ENCODE assay signal across 9 cellular contexts in genomic region chr2:237923507-237924163, GRCh38. TPM values are rescaled to one million over a fixed set of nuclear protein-coding genes. Genes with fewer than 3 reads are reported as not detected.
DNase-seq lines count a peak whose midpoint lies in the region; ATAC-seq, FAIRE-seq and TF ChIP-seq lines count a peak whose summit lies in the region.
"Had no signal": no experiment of that assay in that cellular context is flagged by ENCODE, and none has a peak within 500 bp of the region (broad histone marks: within the 10 kb centered on the region; RNA-seq: fewer than 3 reads in every experiment).

No MANE protein-coding gene starts in this region.

- dilution Hi-C loops in endothelial cell of umbilical vein (cut with MboI; ENCODE audit: extremely low pct_ligation_motif_present, low sequenced_read_pairs): no loop called here

- RAD21 ChIA-PET in HCT116 (lab: Charles Lee; ENCODE audit: low non-redundant PET in 1 of 2, low total read pairs in 2 of 2, uncharacterized antibody in 2 of 2, unreplicated experiment in 2 of 2): interaction anchor here in 1 of 2 experiments (0.8 to 0.9 kb wide), 2 partner anchors 65 to 218 kb away, joined by 3 to 4 read pairs; no protein-coding TSS in a partner anchor

- no peaks in the 10 kb centered on the region for H3K36me3 Mint-ChIP-seq in stimulated activated effector memory CD8-positive, alpha-beta T cell treated with anti-CD3 and anti-CD28 coated beads, Interleukin-12 subunit alpha, Interleukin-12 subunit beta, amount 100 ng/mL, for 72 hours

- H3K27me3 ChIP-seq in HCT116 (ENCODE audit: insufficient read depth, low read length) (no peaks in the 10 kb centered on the region), endothelial cell of umbilical vein (ENCODE audit: control insufficient read depth in 2 of 2, insufficient read depth in 2 of 2, low read length in 2 of 2) (no peaks in the 10 kb centered on the region), muscle layer of duodenum (ENCODE audit: low read depth, low read length) (no peaks in the 10 kb centered on the region)

- H3K9ac ChIP-seq in HCT116 (ENCODE audit: low read length) (peak overlapping the region; percentile 44), endothelial cell of umbilical vein (replicated peaks; ENCODE audit: extremely low read depth, insufficient read depth, low read length) (no peak overlapping the region)

- H3K9me2 ChIP-seq in HCT116 (ENCODE audit: insufficient read depth): no peaks in the 10 kb centered on the region

- ATAC-seq in HCT116 (peak; percentile 91), HG02884 (IDR thresholded peaks at IDR 0.05; ENCODE audit: unreplicated experiment) (no peak)
- peak; percentile 97 for ATAC-seq in stimulated activated effector memory CD8-positive, alpha-beta T cell treated with anti-CD3 and anti-CD28 coated beads, Interleukin-12 subunit alpha, Interleukin-12 subunit beta, amount 100 ng/mL, for 72 hours

- no peaks in the 10 kb centered on the region for H3K79me2 ChIP-seq in HCT116 (ENCODE audit: insufficient read depth, low read length)
- no peaks in the 10 kb centered on the region for H3K79me2 ChIP-seq in endothelial cell of umbilical vein (ENCODE audit: control insufficient read depth, insufficient read depth, low read length)

- H4K20me1 ChIP-seq in HCT116 (ENCODE audit: insufficient read depth): no peaks in the 10 kb centered on the region
- no peaks in the 10 kb centered on the region for H4K20me1 ChIP-seq in endothelial cell of umbilical vein (replicated peaks; ENCODE audit: control insufficient read depth, extremely low read depth, insufficient read depth, low read length)

- peak; percentile 81 for FAIRE-seq in endothelial cell of umbilical vein (lab: Jason Lieb, UNC)

- TF ChIP-seq POLR2A in HCT116 (IDR thresholded peaks at IDR 0.05; ENCODE audit: borderline replicate concordance, extremely low read depth, insufficient read depth, insufficient read length) (no peak), endothelial cell of umbilical vein (IDR thresholded peaks at IDR 0.05; ENCODE audit: low read depth, low read length) (no peak)

- POLR2A ChIA-PET in HCT116 (lab: Charles Lee): interaction anchor here (0.5 to 1.2 kb wide), 2 partner anchors 56 to 214 kb away, joined by 3 read pairs; no protein-coding TSS in a partner anchor
- POLR2A ChIA-PET in endothelial cell of umbilical vein (lab: Charles Lee): no interaction called here

- TF ChIP-seq RAD21 in HCT116 (IDR thresholded peaks at IDR 0.05; ENCODE audit: low read depth): peak; percentile 73

- H3K4me1 ChIP-seq in HCT116 (ENCODE audit: control insufficient read depth in 1 of 2, insufficient read depth in 2 of 2, low read length in 2 of 2): peaks cover 13 to 23% of the 10 kb centered on the region in 2 experiments
- H3K4me1 ChIP-seq in endothelial cell of umbilical vein (ENCODE audit: control insufficient read depth, extremely low read depth, insufficient read depth, low read length): no peaks in the 10 kb centered on the region
- H3K4me1 ChIP-seq in muscle layer of duodenum (ENCODE audit: control insufficient read depth in 1 of 2, insufficient read depth in 2 of 2, low read length in 2 of 2): no peaks in the 10 kb centered on the region

- H3K9me3 ChIP-seq in HCT116 (ENCODE audit: control insufficient read depth in 1 of 2, insufficient read depth in 1 of 2, low read depth in 1 of 2, low read length in 2 of 2) (peaks cover 4% of the 10 kb centered on the region in 2 experiments; a peak in 1 of 4 replicates), endothelial cell of umbilical vein (replicated peaks; ENCODE audit: control insufficient read depth, insufficient read depth, low read length) (no peaks in the 10 kb centered on the region), muscle layer of duodenum (ENCODE audit: control insufficient read depth in 1 of 2, low read length in 2 of 2) (no peaks in the 10 kb centered on the region)

- intact Hi-C loops in HCT116 (cut with micrococcal nuclease) (loop anchor here (2.0 to 5.0 kb wide), 3 partner anchors 61 to 339 kb away; no protein-coding TSS in a partner anchor), endothelial cell of umbilical vein (cut with micrococcal nuclease) (loop anchor here (1.0 to 10.0 kb wide), 6 partner anchors 43 to 341 kb away; partner anchors contain the start of genes ESPNL and SCLY)

- H2AFZ ChIP-seq in HCT116 (ENCODE audit: low read depth, low read length, poor library complexity, severe bottlenecking) (peak overlapping the region; percentile 92), endothelial cell of umbilical vein (ENCODE audit: low read depth, low read length) (peak overlapping the region; percentile 71)

- H3K36me3 ChIP-seq in HCT116 (ENCODE audit: control insufficient read depth in 1 of 2, insufficient read depth in 2 of 2, low read length in 2 of 2): no peaks in the 10 kb centered on the region
- H3K36me3 ChIP-seq in endothelial cell of umbilical vein (ENCODE audit: control insufficient read depth in 2 of 2, extremely low read depth in 1 of 2, insufficient read depth in 2 of 2, low read length in 2 of 2): no peaks in the 10 kb centered on the region
- H3K36me3 ChIP-seq in muscle layer of duodenum (ENCODE audit: control insufficient read depth in 1 of 2, insufficient read depth in 2 of 2, low read length in 2 of 2): no peaks in the 10 kb centered on the region

- peaks cover 26% of the 10 kb centered on the region for H3K4me1 Mint-ChIP-seq in stimulated activated effector memory CD8-positive, alpha-beta T cell treated with anti-CD3 and anti-CD28 coated beads, Interleukin-12 subunit alpha, Interleukin-12 subunit beta, amount 100 ng/mL, for 72 hours

- peak overlapping the region; percentile 23 for H3K4me3 Mint-ChIP-seq in stimulated activated effector memory CD8-positive, alpha-beta T cell treated with anti-CD3 and anti-CD28 coated beads, Interleukin-12 subunit alpha, Interleukin-12 subunit beta, amount 100 ng/mL, for 72 hours

- CTCF ChIA-PET in HCT116 (lab: Charles Lee): interaction anchor here (0.6 to 1.9 kb wide), 14 partner anchors 9 to 361 kb away, joined by 3 to 7 read pairs (median 3); no protein-coding TSS in a partner anchor
- CTCF ChIA-PET in endothelial cell of umbilical vein (lab: Charles Lee): interaction anchor here (0.5 to 1.9 kb wide), 23 partner anchors 9 to 543 kb away, joined by 3 to 10 read pairs (median 4); partner anchors contain the start of gene SCLY

- H3K4me3 ChIP-seq in HCT116 (replicated peaks in 1 of 2; ENCODE audit: low read depth in 1 of 2, low read length in 2 of 2) (peak overlapping the region; percentile 35 to 45), endothelial cell of umbilical vein (replicated peaks in 1 of 3; ENCODE audit: insufficient read depth in 1 of 3, low read depth in 1 of 3, low read length in 3 of 3) (no peak overlapping the region), muscle layer of duodenum (ENCODE audit: low read depth in 1 of 2, low read length in 2 of 2) (peak overlapping the region; percentile 25 to 44)

- H3K9me3 Mint-ChIP-seq in stimulated activated effector memory CD8-positive, alpha-beta T cell treated with anti-CD3 and anti-CD28 coated beads, Interleukin-12 subunit alpha, Interleukin-12 subunit beta, amount 100 ng/mL, for 72 hours: no peaks in the 10 kb centered on the region

- H3K4me2 ChIP-seq in HCT116 (ENCODE audit: low read length): peak overlapping the region; percentile 72
- H3K4me2 ChIP-seq in endothelial cell of umbilical vein (ENCODE audit: insufficient read depth, low read length): peak overlapping the region; percentile 35

- H3K9me1 ChIP-seq in endothelial cell of umbilical vein (replicated peaks; ENCODE audit: control insufficient read depth, extremely low read depth, insufficient read depth, low read length): no peaks in the 10 kb centered on the region

- DNase-seq in D341Med (ENCODE audit: low spot score): peak; percentile 95
- DNase-seq in HCT116 (ENCODE audit: low read depth, low spot score): peak; percentile 29
- peak; percentile 38 for DNase-seq in NCI-H460 (ENCODE audit: extremely low read depth, low read depth)
- peak; percentile 66 to 74 (median 74) for DNase-seq in activated CD8-positive, alpha-beta memory T cell treated with anti-CD3 and anti-CD28 coated beads for 48 hours (ENCODE audit: low read depth in 2 of 3, low spot score in 2 of 3)
- peak; percentile 51 for DNase-seq in endothelial cell of umbilical vein (ENCODE audit: low read depth, low spot score)
- peak; percentile 92 to 93 for DNase-seq in stimulated activated effector memory CD8-positive, alpha-beta T cell treated with anti-CD3 and anti-CD28 coated beads, Interleukin-12 subunit alpha, Interleukin-12 subunit beta, amount 100 ng/mL, for 72 hours (ENCODE audit: low spot score in 2 of 2)

- H3K27ac ChIP-seq in HCT116 (ENCODE audit: low read depth, low read length): peak overlapping the region; percentile 51; the same call in 1 of the 2 replicates
- H3K27ac ChIP-seq in endothelial cell of umbilical vein (ENCODE audit: insufficient read depth, low read depth, low read length): no peak overlapping the region
- H3K27ac ChIP-seq in muscle layer of duodenum (ENCODE audit: low read length): no peak overlapping the region
- H3K27ac ChIP-seq: VCaP had no signal

- BruUV-seq in HCT116 (replicated peaks; lab: Mats Ljungman, UMichigan): no TSS peak
- no TSS peak for BruUV-seq in endothelial cell of umbilical vein (replicated peaks; lab: Mats Ljungman, UMichigan)

- H3K27ac Mint-ChIP-seq in stimulated activated effector memory CD8-positive, alpha-beta T cell treated with anti-CD3 and anti-CD28 coated beads, Interleukin-12 subunit alpha, Interleukin-12 subunit beta, amount 100 ng/mL, for 72 hours: peak overlapping the region; percentile 10

- TF ChIP-seq CTCF in HCT116 (IDR thresholded peaks at IDR 0.05 in 2 of 3, conservative IDR thresholded peaks at IDR 0.05 in 1 of 3; ENCODE audit: borderline replicate concordance in 1 of 3, insufficient read depth in 1 of 3, low read depth in 2 of 3, low read length in 2 of 3): peak; percentile 69 to 99 (median 93)
- peak; percentile 95 to 96 for TF ChIP-seq CTCF in endothelial cell of umbilical vein (IDR thresholded peaks at IDR 0.05; ENCODE audit: extremely low read depth in 1 of 2, insufficient read depth in 1 of 2, low read depth in 1 of 2, low read length in 2 of 2)

TF ChIP-seq in endothelial cell of umbilical vein, 7 proteins besides CTCF, POLR2A, EP300 and RAD21 (continues in another document):
- peak; percentile 18 for TF ChIP-seq POLR2AphosphoS5 (IDR thresholded peaks at IDR 0.05; ENCODE audit: insufficient read depth, low read depth, low read length)

RNA-seq across cellular contexts. Expression of gene UBE2F, which starts 43.2 kb away (rescaled TPM):
- total RNA-seq in HCT116 (2021; ENCODE audit: unreplicated experiment) (32.8 TPM), endothelial cell of umbilical vein (42.3 and 47.4 TPM in 2 replicates)
- polyA plus RNA-seq in HCT116 (2012): 27.1 and 32.0 TPM in 2 replicates
- total RNA-seq in NCI-H460 (2014; rRNA removed; shearing (Covaris generic)): 67.1 and 70.4 TPM in 2 replicates
- polyA plus RNA-seq in NCI-H460 (2014; cell fraction: nucleus; rRNA removed): 80.9 and 105 TPM in 2 replicates
- polyA plus RNA-seq in endothelial cell of umbilical vein: 31.6 and 45.6 TPM in 2 replicates
- polyA plus RNA-seq in endothelial cell of umbilical vein (2011; cell fraction: cytosol; rRNA removed): 52.3 and 57.1 TPM in 2 replicates
- polyA plus RNA-seq in endothelial cell of umbilical vein (2011; cell fraction: nucleus; rRNA removed): 21.3 and 25.7 TPM in 2 replicates
- polyA plus RNA-seq in endothelial cell of umbilical vein (2012): 57.7 and 58.4 TPM in 2 replicates
- 12.1 and 18.9 TPM in 2 replicates for polyA minus RNA-seq in endothelial cell of umbilical vein
- 13.7 TPM for polyA minus RNA-seq in endothelial cell of umbilical vein (2011; cell fraction: cytosol; rRNA and poly(A)+ RNA removed)
- polyA minus RNA-seq in endothelial cell of umbilical vein (2011; cell fraction: nucleus; rRNA and poly(A)+ RNA removed): 13.8 and 13.9 TPM in 2 replicates

Comparison
In these comparisons a context has a peak if more than half of its experiments do, and no peak if none do; other contexts are left out.
1. DNase-seq: peak in every context shown above with its lines; median percentile 95 in D341Med; 92 in stimulated activated effector memory CD8-positive, alpha-beta T cell treated with anti-CD3 and anti-CD28 coated beads, Interleukin-12 subunit alpha, Interleukin-12 subunit beta, amount 100 ng/mL, for 72 hours; 74 in activated CD8-positive, alpha-beta memory T cell treated with anti-CD3 and anti-CD28 coated beads for 48 hours; 51 in endothelial cell of umbilical vein; 38 in NCI-H460; 29 in HCT116.
2. H3K4me3 ChIP-seq: peak in HCT116 (2 of 2) and muscle layer of duodenum (2 of 2); none in endothelial cell of umbilical vein (0 of 3).